22 cellular contexts compared by ENCODE assay signal in genomic region chr7:45366432-45366831, GRCh38.
DNase-seq lines count a peak whose midpoint lies in the region; ATAC-seq, FAIRE-seq and TF ChIP-seq lines count a peak whose summit lies in the region.
"Had no signal": no experiment of that assay in that cellular context is flagged by ENCODE, and none has a peak within 500 bp of the region (broad histone marks: within the 10 kb centered on the region; RNA-seq: fewer than 3 reads in every experiment).

No MANE protein-coding gene starts in this region.

- TF ChIP-seq POLR2A in GM12878 (IDR thresholded peaks at IDR 0.05; ENCODE audit: low read depth, low read length) = no peak

- H3K27ac ChIP-seq in GM12878 (ENCODE audit: control insufficient read depth, insufficient read depth) = no peak overlapping the region
- H3K27ac ChIP-seq: 22Rv1 had no signal

- H3K36me3 Mint-ChIP-seq in natural killer cell treated with Interleukin-12 subunit alpha and Interleukin-12 subunit beta and Interleukin-15 and Interleukin-18, amount 100 ng/mL, for 72 hours = no peaks in the 10 kb centered on the region
- H3K36me3 Mint-ChIP-seq: CD14-positive monocyte had no signal

- intact Hi-C loops in GM12878 (cut with micrococcal nuclease; ENCODE audit: unreplicated experiment) = no loop called here

- CTCF ChIA-PET in GM12878 (lab: Yijun Ruan, JAX) = no interaction called here

- ATAC-seq in GM12878 (no peak), HG03354 (IDR thresholded peaks at IDR 0.05; ENCODE audit: poor library complexity, severe bottlenecking, unreplicated experiment) (no peak)
- ATAC-seq in natural killer cell treated with Interleukin-12 subunit alpha and Interleukin-12 subunit beta and Interleukin-15 and Interleukin-18, amount 100 ng/mL, for 72 hours = peak; percentile 36 to 51
- ATAC-seq: GM23338, PC-3 had no signal

- no peak for TF ChIP-seq RAD21 in GM12878 (IDR thresholded peaks at IDR 0.05; ENCODE audit: insufficient read depth, low read depth, low read length)

- no peaks in the 10 kb centered on the region for H3K9me3 ChIP-seq in GM12878 (replicated peaks; ENCODE audit: control insufficient read depth, insufficient read depth, low read length)
- H3K9me3 ChIP-seq: BE2C had no signal

- H3K36me3 ChIP-seq in GM12878 (ENCODE audit: control insufficient read depth in 2 of 2, insufficient read depth in 2 of 2, low read length in 1 of 2) = no peaks in the 10 kb centered on the region
- H3K36me3 ChIP-seq: BE2C had no signal

- H3K4me1 Mint-ChIP-seq in natural killer cell treated with Interleukin-12 subunit alpha and Interleukin-12 subunit beta and Interleukin-15 and Interleukin-18, amount 100 ng/mL, for 72 hours (ENCODE audit: low read depth in 2 of 2) = no peaks in the 10 kb centered on the region
- H3K4me1 Mint-ChIP-seq: CD14-positive monocyte had no signal

- H3K27me3 Mint-ChIP-seq in natural killer cell treated with Interleukin-12 subunit alpha and Interleukin-12 subunit beta and Interleukin-15 and Interleukin-18, amount 100 ng/mL, for 72 hours = peaks cover 18 to 43% of the 10 kb centered on the region in 2 donors

- no peak overlapping the region for H2AFZ ChIP-seq in GM12878 (ENCODE audit: control insufficient read depth, low read depth, low read length)
- H2AFZ ChIP-seq: GM23338 had no signal

- H3K27me3 ChIP-seq in GM12878 (replicated peaks in 1 of 2; ENCODE audit: control insufficient read depth in 2 of 2, insufficient read depth in 2 of 2, low read length in 1 of 2) = peaks cover 0 to 3% of the 10 kb centered on the region in 2 experiments; a peak in 2 of 4 replicates
- H3K27me3 ChIP-seq: BE2C had no signal

- no peak for TF ChIP-seq CTCF in GM12878 (IDR thresholded peaks at IDR 0.05 in 2 of 3, conservative IDR thresholded peaks at IDR 0.05 in 1 of 3; ENCODE audit: control insufficient read depth in 2 of 3, extremely low read depth in 1 of 3, insufficient read depth in 1 of 3, low read depth in 3 of 3, low read length in 3 of 3)

- no peak overlapping the region for H3K4me3 ChIP-seq in GM12878
- H3K4me3 ChIP-seq: GM23338 had no signal

- H4K20me1 ChIP-seq in GM12878 (ENCODE audit: control insufficient read depth, insufficient read depth) = no peaks in the 10 kb centered on the region

- in situ Hi-C loops in GM12878 (cut with MboI) = no loop called here

- H3K9me3 Mint-ChIP-seq in natural killer cell treated with Interleukin-12 subunit alpha and Interleukin-12 subunit beta and Interleukin-15 and Interleukin-18, amount 100 ng/mL, for 72 hours = no peaks in the 10 kb centered on the region
- H3K9me3 Mint-ChIP-seq: GM23338 had no signal

- H3K4me1 ChIP-seq in GM12878 (ENCODE audit: control insufficient read depth, insufficient read depth, low read length) = no peaks in the 10 kb centered on the region
- H3K4me1 ChIP-seq: BE2C had no signal

- H3K4me2 ChIP-seq in GM12878 (ENCODE audit: control insufficient read depth, insufficient read depth) = no peak overlapping the region
- H3K4me2 ChIP-seq: GM23338, SK-N-SH had no signal

- no peak for FAIRE-seq in GM12878 (lab: Jason Lieb, UNC)

- RAD21 ChIA-PET in GM12878 (lab: Charles Lee; ENCODE audit: unreplicated experiment) = no interaction called here

- no peak overlapping the region for H3K9ac ChIP-seq in GM12878 (ENCODE audit: control insufficient read depth, insufficient read depth, low read length)
- H3K9ac ChIP-seq: SK-N-SH had no signal

- H3K27ac Mint-ChIP-seq in natural killer cell treated with Interleukin-12 subunit alpha and Interleukin-12 subunit beta and Interleukin-15 and Interleukin-18, amount 100 ng/mL, for 72 hours = no peak overlapping the region
- H3K27ac Mint-ChIP-seq: CD14-positive monocyte, GM23338 had no signal

- SMC1A ChIA-PET in GM12878 (lab: Charles Lee; ENCODE audit: uncharacterized antibody, unreplicated experiment) = no interaction called here

- WGBS in GM12878 (ENCODE audit: insufficient coverage, insufficient replicate concordance, low lambda C conversion rate, missing lambda C conversion rate) = 43% methylated on average over 3 of the region's 3 CpGs

- DNase-seq in NCI-H748 (lab: John Stamatoyannopoulos, UW; ENCODE audit: unreplicated experiment) (peak; percentile 26), NCI-H748 treated with DMSO at 0.1 percent for 48 hours (lab: John Stamatoyannopoulos, UW) (no peak), GM12878 (ENCODE audit: low read depth, low spot score) (no peak), CD1c-positive myeloid dendritic cell (ENCODE audit: extremely low spot score) (no peak), NCI-H446 (lab: John Stamatoyannopoulos, UW) (no peak)
- DNase-seq in natural killer cell treated with Interleukin-12 subunit alpha and Interleukin-12 subunit beta and Interleukin-15 and Interleukin-18, amount 100 ng/mL, for 72 hours (ENCODE audit: low spot score) = no peak
- DNase-seq: BE2C; Calu3; HCEC 1CT; NCI-H1048; NCI-H1694; NCI-H2029 treated with DMSO at 0.1 percent for 48 hours; NCI-H226; NCI-H524; NCI-H82; NK-92 treated with Interleukin-12 subunit alpha and Interleukin-12 subunit beta, amount 100 ng/mL, for 24 hours; PC-3; SK-N-SH had no signal

- H3K79me2 ChIP-seq in GM12878 (ENCODE audit: control insufficient read depth, insufficient read depth, low read length) = no peaks in the 10 kb centered on the region

- H3K4me3 Mint-ChIP-seq in natural killer cell treated with Interleukin-12 subunit alpha and Interleukin-12 subunit beta and Interleukin-15 and Interleukin-18, amount 100 ng/mL, for 72 hours = no peak overlapping the region
- H3K4me3 Mint-ChIP-seq: CD14-positive monocyte, GM23338 had no signal

- TF ChIP-seq EP300 in GM12878 (IDR thresholded peaks at IDR 0.05; ENCODE audit: borderline replicate concordance in 1 of 2, control insufficient read depth in 1 of 2, low read depth in 2 of 2, low read length in 2 of 2) = no peak

- no TSS peak for BruUV-seq in GM12878 (replicated peaks; lab: Mats Ljungman, UMichigan)

- POLR2A ChIA-PET in GM12878 (lab: Charles Lee) = no interaction called here

TF ChIP-seq in GM12878, 131 proteins besides CTCF, POLR2A, EP300 and RAD21:
- TF ChIP-seq NR2C2 (IDR thresholded peaks at IDR 0.05; ENCODE audit: borderline replicate concordance, control insufficient read depth, insufficient read length, low read depth) = peak; percentile 12
- no peak for TF ChIP-seq ZNF274 (IDR thresholded peaks at IDR 0.05; ENCODE audit: insufficient read depth, insufficient read length)
- TF ChIP-seq ZNF384 (IDR thresholded peaks at IDR 0.05; ENCODE audit: borderline replicate concordance, low read depth, low read length) = no peak

Comparison
In these comparisons a context has a peak if more than half of its experiments do, and no peak if none do; other contexts are left out.
1. ATAC-seq: peak in natural killer cell treated with Interleukin-12 subunit alpha and Interleukin-12 subunit beta and Interleukin-15 and Interleukin-18, amount 100 ng/mL, for 72 hours (2 of 2); none in GM12878 (single experiment) and HG03354 (single experiment).